In the genomic region with DNA sequence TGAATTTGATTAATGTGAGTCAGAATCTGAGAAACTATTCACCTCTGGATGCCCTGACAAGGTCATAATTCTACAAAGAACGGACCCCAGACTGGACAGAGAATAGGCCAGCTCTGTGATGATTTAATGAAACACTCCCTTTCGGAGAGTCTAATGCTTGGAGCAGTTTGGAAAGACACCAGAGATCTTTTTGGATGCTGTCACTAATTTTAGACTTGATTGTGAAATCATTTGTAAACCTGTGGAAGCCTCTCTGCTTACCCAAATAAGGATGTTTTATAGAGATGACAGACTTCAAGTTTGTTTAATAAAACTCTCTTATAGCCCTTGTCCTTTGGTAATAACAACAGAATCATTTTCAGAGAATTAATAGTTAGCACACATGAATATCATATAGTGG, we compare ENCODE assay signal across 1 cellular context.
TF ChIP-seq lines count a peak whose summit lies in the region.

No MANE protein-coding gene starts in this region.

TF ChIP-seq in SK-N-SH treated with all-trans-retinoic acid at 6 μM for 48 hours, 23 proteins besides CTCF, POLR2A, EP300 and RAD21 (continued from another document):
- TF ChIP-seq, protein P1, sequence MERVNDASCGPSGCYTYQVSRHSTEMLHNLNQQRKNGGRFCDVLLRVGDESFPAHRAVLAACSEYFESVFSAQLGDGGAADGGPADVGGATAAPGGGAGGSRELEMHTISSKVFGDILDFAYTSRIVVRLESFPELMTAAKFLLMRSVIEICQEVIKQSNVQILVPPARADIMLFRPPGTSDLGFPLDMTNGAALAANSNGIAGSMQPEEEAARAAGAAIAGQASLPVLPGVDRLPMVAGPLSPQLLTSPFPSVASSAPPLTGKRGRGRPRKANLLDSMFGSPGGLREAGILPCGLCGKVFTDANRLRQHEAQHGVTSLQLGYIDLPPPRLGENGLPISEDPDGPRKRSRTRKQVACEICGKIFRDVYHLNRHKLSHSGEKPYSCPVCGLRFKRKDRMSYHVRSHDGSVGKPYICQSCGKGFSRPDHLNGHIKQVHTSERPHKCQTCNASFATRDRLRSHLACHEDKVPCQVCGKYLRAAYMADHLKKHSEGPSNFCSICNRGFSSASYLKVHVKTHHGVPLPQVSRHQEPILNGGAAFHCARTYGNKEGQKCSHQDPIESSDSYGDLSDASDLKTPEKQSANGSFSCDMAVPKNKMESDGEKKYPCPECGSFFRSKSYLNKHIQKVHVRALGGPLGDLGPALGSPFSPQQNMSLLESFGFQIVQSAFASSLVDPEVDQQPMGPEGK (CRISPR knock-in tag; IDR thresholded peaks at IDR 0.05; ENCODE audit: borderline replicate concordance) = no peak
- no peak for TF ChIP-seq TCF4 (CRISPR knock-in tag; IDR thresholded peaks at IDR 0.05; ENCODE audit: borderline replicate concordance)
- TF ChIP-seq ARNTL (CRISPR knock-in tag; IDR thresholded peaks at IDR 0.05; ENCODE audit: borderline replicate concordance, low read depth) = no peak
- TF ChIP-seq, protein P2, sequence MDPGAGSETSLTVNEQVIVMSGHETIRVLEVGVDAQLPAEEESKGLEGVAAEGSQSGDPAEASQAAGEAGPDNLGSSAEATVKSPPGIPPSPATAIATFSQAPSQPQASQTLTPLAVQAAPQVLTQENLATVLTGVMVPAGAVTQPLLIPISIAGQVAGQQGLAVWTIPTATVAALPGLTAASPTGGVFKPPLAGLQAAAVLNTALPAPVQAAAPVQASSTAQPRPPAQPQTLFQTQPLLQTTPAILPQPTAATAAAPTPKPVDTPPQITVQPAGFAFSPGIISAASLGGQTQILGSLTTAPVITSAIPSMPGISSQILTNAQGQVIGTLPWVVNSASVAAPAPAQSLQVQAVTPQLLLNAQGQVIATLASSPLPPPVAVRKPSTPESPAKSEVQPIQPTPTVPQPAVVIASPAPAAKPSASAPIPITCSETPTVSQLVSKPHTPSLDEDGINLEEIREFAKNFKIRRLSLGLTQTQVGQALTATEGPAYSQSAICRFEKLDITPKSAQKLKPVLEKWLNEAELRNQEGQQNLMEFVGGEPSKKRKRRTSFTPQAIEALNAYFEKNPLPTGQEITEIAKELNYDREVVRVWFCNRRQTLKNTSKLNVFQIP (CRISPR knock-in tag; IDR thresholded peaks at IDR 0.05; ENCODE audit: borderline replicate concordance, low read depth) = no peak
- no peak for TF ChIP-seq CSDC2 (CRISPR knock-in tag; IDR thresholded peaks at IDR 0.05)
- no peak for TF ChIP-seq ZFP30 (CRISPR knock-in tag; IDR thresholded peaks at IDR 0.05)
- no peak for TF ChIP-seq ZNF8 (CRISPR knock-in tag; IDR thresholded peaks at IDR 0.05)
TF ChIP-seq in SK-N-SH treated with all-trans-retinoic acid at 6 μM for 48 hours: peak in this region for 0.
